Comparison of ENCODE assay signal across 19 cellular contexts in genomic region chr12:12648284-12648683, GRCh38. TPM values are rescaled to one million over a fixed set of nuclear protein-coding genes. Genes with fewer than 3 reads are reported as not detected.
A peak's percentile ranks its signal among the peaks of the same experiment; 100 is the strongest.
DNase-seq lines count a peak whose midpoint lies in the region; ATAC-seq and TF ChIP-seq lines count a peak whose summit lies in the region.
"Had no signal": no experiment of that assay in that cellular context is flagged by ENCODE, and none has a peak within 500 bp of the region (broad histone marks: within the 10 kb centered on the region; RNA-seq: fewer than 3 reads in every experiment).

No MANE protein-coding gene starts in this region.

- no peak overlapping the region for H3K56ac ChIP-seq in mesendoderm (ENCODE audit: low read length)

- H3K4me3 Mint-ChIP-seq in endodermal cell, result no peak overlapping the region
- H3K4me3 Mint-ChIP-seq: B cell; CD14-positive monocyte; CD4-positive, alpha-beta T cell; CD8-positive, alpha-beta memory T cell; GM23338; H9; HFFc6 had no signal

- no peak overlapping the region for H2BK5ac ChIP-seq in mesendoderm (ENCODE audit: low read length)

- H3K9ac ChIP-seq in endodermal cell (ENCODE audit: extremely low read depth, low read length, poor library complexity, severe bottlenecking) (no peak overlapping the region), mesendoderm (ENCODE audit: low read length) (no peak overlapping the region)
- H3K9ac ChIP-seq: BLaER1 treated with 17β-estradiol and CSF1 and Interleukin-3, amounts not matched to agents 10 nM and 100 nM had no signal

- no peaks in the 10 kb centered on the region for H3K4me1 Mint-ChIP-seq in endodermal cell
- H3K4me1 Mint-ChIP-seq: CD14-positive monocyte had no signal

- H3K4me1 ChIP-seq in HEK293 (ENCODE audit: control insufficient read depth, insufficient read depth, low read length), result no peaks in the 10 kb centered on the region
- H3K4me1 ChIP-seq in endodermal cell (ENCODE audit: control insufficient read depth, insufficient read depth, low read length), result no peaks in the 10 kb centered on the region
- no peaks in the 10 kb centered on the region for H3K4me1 ChIP-seq in mesendoderm (ENCODE audit: control insufficient read depth, low read depth, low read length)
- H3K4me1 ChIP-seq: BLaER1 treated with 17β-estradiol and CSF1 and Interleukin-3, amounts not matched to agents 10 nM and 100 nM had no signal

- H3K36me3 Mint-ChIP-seq in endodermal cell (ENCODE audit: low read depth), result peaks cover 47% of the 10 kb centered on the region

- TF ChIP-seq CTCF in HEK293 (tag by site-specific recombination; IDR thresholded peaks at IDR 0.05) (no peak), endodermal cell (conservative IDR thresholded peaks at IDR 0.05) (no peak)

- H3K27me3 ChIP-seq in endodermal cell (ENCODE audit: control insufficient read depth, insufficient read depth, low read length, poor library complexity, severe bottlenecking) (no peaks in the 10 kb centered on the region), mesendoderm (ENCODE audit: insufficient read depth, low read length, poor library complexity) (no peaks in the 10 kb centered on the region)
- H3K27me3 ChIP-seq: BLaER1 treated with 17β-estradiol and CSF1 and Interleukin-3, amounts not matched to agents 10 nM and 100 nM had no signal

- POLR2A ChIA-PET in HEK293 (lab: Yijun Ruan, JAX), result no interaction called here

- H2AK5ac ChIP-seq in mesendoderm (ENCODE audit: low read length), result no peak overlapping the region

- H3K18ac ChIP-seq in mesendoderm (ENCODE audit: low read length), result no peak overlapping the region

- H3K9me3 ChIP-seq in HEK293 (ENCODE audit: control insufficient read depth, insufficient read depth, low read depth, low read length) (no peaks in the 10 kb centered on the region; the same call in 1 of the 2 replicates), endodermal cell (ENCODE audit: control insufficient read depth, low read length) (peaks cover 62% of the 10 kb centered on the region)

- no peak overlapping the region for H2BK15ac ChIP-seq in mesendoderm (replicated peaks; ENCODE audit: low read depth)

- peaks cover 4% of the 10 kb centered on the region for H3K27me3 Mint-ChIP-seq in endodermal cell (ENCODE audit: insufficient read depth)
- H3K27me3 Mint-ChIP-seq: B cell; CD4-positive, alpha-beta T cell; CD8-positive, alpha-beta memory T cell had no signal

- no peak overlapping the region for H2BK120ac ChIP-seq in mesendoderm (ENCODE audit: low read depth, low read length)

- no peak overlapping the region for H3K4me2 ChIP-seq in mesendoderm (ENCODE audit: low read length)
- H3K4me2 ChIP-seq: BLaER1 treated with 17β-estradiol and CSF1 and Interleukin-3, amounts not matched to agents 10 nM and 100 nM; GM23338 had no signal

- DNase-seq in endodermal cell, result no peak
- no peak for DNase-seq in mesendoderm
- DNase-seq in activated CD4-positive, CD25-positive, alpha-beta regulatory T cell (lab: John Stamatoyannopoulos, UW), result no peak
- DNase-seq: Calu3; CD4-positive, alpha-beta T cell; CD8-positive, alpha-beta memory T cell; COR-L47; DMS153; DND-41; H9; HFFc6 had no signal

- CTCF ChIA-PET in HEK293 (lab: Yijun Ruan, JAX), result interaction anchor here (1.1 kb wide), 1 partner anchor 47 kb away, joined by 3 read pairs; no protein-coding TSS in a partner anchor

- H3K23ac ChIP-seq in mesendoderm (ENCODE audit: low read length), result no peak overlapping the region

- no peak overlapping the region for H3K4ac ChIP-seq in mesendoderm (ENCODE audit: low read depth, low read length)

- H3K9me3 Mint-ChIP-seq in endodermal cell, result peaks cover 66% of the 10 kb centered on the region

- H3K4me3 ChIP-seq in HEK293 (ENCODE audit: low read depth, low read length) (no peak overlapping the region), endodermal cell (ENCODE audit: low read length) (peak overlapping the region; percentile 15), mesendoderm (ENCODE audit: low read length) (peak overlapping the region; percentile 5)
- H3K4me3 ChIP-seq: GM23338 had no signal

- no peak overlapping the region for H3K27ac ChIP-seq in HEK293 (ENCODE audit: extremely low read depth, low read depth, low read length)
- no peak overlapping the region for H3K27ac ChIP-seq in endodermal cell (ENCODE audit: low read depth, low read length)
- no peak overlapping the region for H3K27ac ChIP-seq in mesendoderm (ENCODE audit: low read depth, low read length)
- H3K27ac ChIP-seq: BLaER1 treated with 17β-estradiol and CSF1 and Interleukin-3, amounts not matched to agents 10 nM and 100 nM had no signal

- no peak overlapping the region for H3K27ac Mint-ChIP-seq in endodermal cell
- H3K27ac Mint-ChIP-seq: B cell; CD4-positive, alpha-beta T cell; GM23338; H9; HFFc6 had no signal

- H3K36me3 ChIP-seq in HEK293 (ENCODE audit: control insufficient read depth in 2 of 2, insufficient read depth in 1 of 2, low read length in 2 of 2), result peaks cover 0 to 14% of the 10 kb centered on the region in 2 experiments; a peak in 1 of 3 replicates
- peaks cover under 1% of the 10 kb centered on the region for H3K36me3 ChIP-seq in endodermal cell (ENCODE audit: control insufficient read depth, insufficient read depth, low read length)
- no peaks in the 10 kb centered on the region for H3K36me3 ChIP-seq in mesendoderm (ENCODE audit: control insufficient read depth, insufficient read depth, low read length)

- no peak overlapping the region for H4K8ac ChIP-seq in mesendoderm (ENCODE audit: low read depth, low read length)

- ATAC-seq in HG02884 (IDR thresholded peaks at IDR 0.05; ENCODE audit: unreplicated experiment) (no peak), GM18909 (IDR thresholded peaks at IDR 0.05; ENCODE audit: poor library complexity, unreplicated experiment) (no peak)
- ATAC-seq: GM23338, HCT116 had no signal

- H3K79me2 ChIP-seq in mesendoderm (ENCODE audit: control insufficient read depth, insufficient read depth, low read length), result no peaks in the 10 kb centered on the region

- H3K79me1 ChIP-seq in mesendoderm (ENCODE audit: low read length), result no peaks in the 10 kb centered on the region

- H4K5ac ChIP-seq in mesendoderm (ENCODE audit: low read length), result no peak overlapping the region

TF ChIP-seq in HEK293, 187 proteins besides CTCF, POLR2A, EP300 and RAD21 (continues in another document):
- TF ChIP-seq ZNF530 (tag by site-specific recombination; IDR thresholded peaks at IDR 0.05; ENCODE audit: low read depth), result no peak
- TF ChIP-seq ZBTB6 (tag by site-specific recombination; IDR thresholded peaks at IDR 0.05), result no peak
- TF ChIP-seq GFI1B (tag by site-specific recombination; IDR thresholded peaks at IDR 0.05), result no peak
- peak; percentile 82 for TF ChIP-seq SETDB1 (IDR thresholded peaks at IDR 0.05; ENCODE audit: insufficient read length, low read length)
- no peak for TF ChIP-seq ZNF280D (tag by site-specific recombination; IDR thresholded peaks at IDR 0.05)
- TF ChIP-seq ZNF174 (tag by site-specific recombination; IDR thresholded peaks at IDR 0.05), result no peak
- no peak for TF ChIP-seq BCL11B (tag by site-specific recombination; IDR thresholded peaks at IDR 0.05; ENCODE audit: low read depth)
- TF ChIP-seq ZNF585B (tag by site-specific recombination; IDR thresholded peaks at IDR 0.05), result peak; percentile 98

RNA-seq across cellular contexts. Expression of gene CREBL2, which starts 36.6 kb away (rescaled TPM):
- 10 to 100 TPM; 27.2 to 46.9 TPM for total RNA-seq in endodermal cell
- polyA plus RNA-seq in endodermal cell (2013, experiment 1 of 2), result 17.4 TPM
- 17.3 TPM for polyA plus RNA-seq in endodermal cell (2013, experiment 2 of 2)
- 12.4 TPM for polyA plus RNA-seq in mesendoderm (2013, experiment 1 of 2)
- polyA plus RNA-seq in mesendoderm (2013, experiment 2 of 2), result 12.0 TPM

RNA-seq across cellular contexts. Expression of gene GPR19, which starts 47.7 kb away (rescaled TPM):
- 1 to 10 TPM; 5.4 to 7.2 TPM for total RNA-seq in endodermal cell
- 15.4 TPM for polyA plus RNA-seq in endodermal cell (2013, experiment 1 of 2)
- 11.8 TPM for polyA plus RNA-seq in endodermal cell (2013, experiment 2 of 2)
- polyA plus RNA-seq in mesendoderm (2013, experiment 1 of 2), result 10.5 TPM
- polyA plus RNA-seq in mesendoderm (2013, experiment 2 of 2), result 10.0 TPM
- polyA plus RNA-seq: CD14-positive monocyte had no signal
